Comparison of ENCODE assay signal across 8 cellular contexts in genomic region chr13:25300861-25301346, GRCh38. TPM values are rescaled to one million over a fixed set of nuclear protein-coding genes. Genes with fewer than 3 reads are reported as not detected.
DNase-seq lines count a peak whose midpoint lies in the region; ATAC-seq and TF ChIP-seq lines count a peak whose summit lies in the region.

No MANE protein-coding gene starts in this region.

- H3K27ac ChIP-seq in foreskin keratinocyte, result peak overlapping the region; percentile 71
- peak overlapping the region; percentile 96 for H3K27ac ChIP-seq in osteoblast (ENCODE audit: low read depth, low read length)

- H3K4me2 ChIP-seq in osteoblast (ENCODE audit: insufficient read depth, low read length), result peak overlapping the region; percentile 93

- peaks cover 43% of the 10 kb centered on the region for H3K79me2 ChIP-seq in osteoblast (ENCODE audit: insufficient read depth, low read length)

- ATAC-seq in HG03196 (IDR thresholded peaks at IDR 0.05; ENCODE audit: unreplicated experiment) (peak; percentile 13), foreskin keratinocyte (peak; percentile 18)

- no peaks in the 10 kb centered on the region for H3K9me3 ChIP-seq in osteoblast (ENCODE audit: low read depth, low read length)

- no peak for TF ChIP-seq CTCF in foreskin keratinocyte (conservative IDR thresholded peaks at IDR 0.05)
- no peak for TF ChIP-seq CTCF in osteoblast (IDR thresholded peaks at IDR 0.05; ENCODE audit: extremely low read depth, low read depth, low read length)

- peak; percentile 45 for DNase-seq in NCI-H146 (lab: John Stamatoyannopoulos, UW)
- no peak for DNase-seq in NCI-H146 treated with DMSO at 0.1 percent for 48 hours (lab: John Stamatoyannopoulos, UW; ENCODE audit: unreplicated experiment)
- DNase-seq in activated CD8-positive, alpha-beta memory T cell treated with anti-CD3 and anti-CD28 coated beads, Interleukin-2, amount 50 U/mL, for 48 hours, result peak; percentile 72
- DNase-seq in foreskin keratinocyte, result no peak
- DNase-seq in osteoblast (ENCODE audit: insufficient read length, low spot score, missing footprints), result peak; percentile 65
- DNase-seq in KG1 (lab: John Stamatoyannopoulos, UW), result no peak
- no peak for DNase-seq in EL

- H3K4me1 ChIP-seq in foreskin keratinocyte (no peaks in the 10 kb centered on the region), osteoblast (ENCODE audit: insufficient read depth, low read length) (peaks cover 8% of the 10 kb centered on the region)

- peaks cover 12% of the 10 kb centered on the region for H4K20me1 ChIP-seq in osteoblast (ENCODE audit: insufficient read depth, low read length)

- peak overlapping the region; percentile 96 for H3K4me3 ChIP-seq in osteoblast (ENCODE audit: insufficient read depth, low read length)

- H2AFZ ChIP-seq in osteoblast (ENCODE audit: low read length), result peak overlapping the region; percentile 96

- H3K27me3 ChIP-seq in foreskin keratinocyte (peaks cover 10% of the 10 kb centered on the region), osteoblast (ENCODE audit: insufficient read depth, low read length) (peaks cover 11% of the 10 kb centered on the region)

- peaks cover 18% of the 10 kb centered on the region for H3K36me3 ChIP-seq in osteoblast (ENCODE audit: insufficient read depth, low read length)

RNA-seq across cellular contexts. Expression of gene NUP58, which starts 0.5 kb away (rescaled TPM):
- total RNA-seq in foreskin keratinocyte (54.7 and 57.0 TPM in 2 replicates), osteoblast (41.0 and 46.3 TPM in 2 replicates)
- 11.5 and 15.3 TPM in 2 replicates for polyA plus RNA-seq in foreskin keratinocyte

RNA-seq across cellular contexts. Expression of gene MTMR6, which starts 13.6 kb away (rescaled TPM):
- total RNA-seq in foreskin keratinocyte, result 25.4 and 25.8 TPM in 2 replicates
- polyA plus RNA-seq in foreskin keratinocyte, result 6.3 and 8.2 TPM in 2 replicates
- 25.0 and 25.3 TPM in 2 replicates for total RNA-seq in osteoblast

Comparison
In these comparisons a context has a peak if more than half of its experiments do, and no peak if none do; other contexts are left out.
1. DNase-seq: peak in NCI-H146 (single experiment), activated CD8-positive, alpha-beta memory T cell treated with anti-CD3 and anti-CD28 coated beads, Interleukin-2, amount 50 U/mL, for 48 hours (single experiment) and osteoblast (single experiment); none in NCI-H146 treated with DMSO at 0.1 percent for 48 hours (single experiment), foreskin keratinocyte (0 of 2), KG1 (single experiment) and EL (single experiment).